In the genomic region with DNA sequence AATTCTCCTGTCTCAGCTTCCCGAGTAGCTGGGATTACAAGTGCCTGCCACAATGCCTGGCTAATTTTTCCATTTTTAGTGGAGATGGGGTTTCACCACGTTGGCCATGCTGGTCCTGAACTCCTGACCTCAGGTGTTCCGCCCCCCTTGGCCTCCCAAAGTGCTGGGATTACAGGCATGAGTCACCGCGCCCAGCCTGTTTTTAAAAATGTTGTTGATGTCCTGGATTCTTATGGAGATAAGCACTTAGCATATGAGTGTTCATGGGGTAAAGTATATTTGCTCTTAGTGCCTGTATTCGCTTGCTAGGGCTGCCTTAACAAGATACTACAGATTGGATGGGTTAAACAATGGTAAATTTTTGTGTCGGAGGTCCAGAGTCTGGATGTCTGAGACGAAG, we compare ENCODE assay signal across 1 cellular context.
TF ChIP-seq lines count a peak whose summit lies in the region.

No MANE protein-coding gene starts in this region.

TF ChIP-seq in H1, 55 proteins besides CTCF, POLR2A, EP300 and RAD21:
- TF ChIP-seq PHF8 (conservative IDR thresholded peaks at IDR 0.05; ENCODE audit: low read depth, low read length) (no peak), JUND (IDR thresholded peaks at IDR 0.05; ENCODE audit: low read length) (peak; percentile 80; the same call in 1 of the 2 replicates), BACH1 (IDR thresholded peaks at IDR 0.05; ENCODE audit: low read length) (no peak)
